Comparison of ENCODE assay signal across 8 cellular contexts in genomic region chr14:50668008-50668851, GRCh38. TPM values are rescaled to one million over a fixed set of nuclear protein-coding genes. Genes with fewer than 3 reads are reported as not detected.
DNase-seq lines count a peak whose midpoint lies in the region; ATAC-seq and TF ChIP-seq lines count a peak whose summit lies in the region.

SAV1 (minus strand) TSS chr14:50668306; CDS start chr14:50667967, 339 bp downstream.

- TF ChIP-seq CTCF in endothelial cell (IDR thresholded peaks at IDR 0.05; ENCODE audit: unreplicated experiment): no peak

- DNase-seq in CD1c-positive myeloid dendritic cell (ENCODE audit: extremely low spot score): peak; percentile 77
- DNase-seq in NCI-H82 treated with DMSO at 0.1 percent for 48 hours (lab: John Stamatoyannopoulos, UW; ENCODE audit: unreplicated experiment): peak; percentile 52
- DNase-seq in activated CD8-positive, alpha-beta memory T cell treated with anti-CD3 and anti-CD28 coated beads, Interleukin-2, amount 50 U/mL, for 4 hours: peak; percentile 49
- peak; percentile 79 for DNase-seq in endothelial cell (ENCODE audit: low spot score)
- DNase-seq in midbrain (lab: John Stamatoyannopoulos, UW): peak; percentile 93
- DNase-seq in stimulated activated CD8-positive, alpha-beta memory T cell treated with anti-CD3 and anti-CD28 coated beads, Interleukin-4, amount 100 ng/mL, for 24 hours (ENCODE audit: low read depth): peak; percentile 38

- H3K27ac Mint-ChIP-seq in endothelial cell (ENCODE audit: unreplicated experiment): peak within 1 kb of the TSS; percentile 98

- H3K9me3 Mint-ChIP-seq in endothelial cell (ENCODE audit: unreplicated experiment): no peaks in the 10 kb centered on the region

- H3K27me3 Mint-ChIP-seq in endothelial cell (ENCODE audit: unreplicated experiment): peaks cover 1% of the 10 kb centered on the region

- H3K4me3 Mint-ChIP-seq in endothelial cell (ENCODE audit: unreplicated experiment): peak within 1 kb of the TSS; percentile 98

- peaks cover 9% of the 10 kb centered on the region for H3K4me1 Mint-ChIP-seq in endothelial cell (ENCODE audit: unreplicated experiment)

- ATAC-seq in GM19351 (IDR thresholded peaks at IDR 0.05; ENCODE audit: unreplicated experiment) (peak; percentile 65), HG03521 (IDR thresholded peaks at IDR 0.05; ENCODE audit: unreplicated experiment) (peak; percentile 65)

- no peaks in the 10 kb centered on the region for H3K36me3 Mint-ChIP-seq in endothelial cell (ENCODE audit: low read depth, unreplicated experiment)

RNA-seq across cellular contexts. Expression of gene SAV1, which starts in this region (rescaled TPM):
- total RNA-seq in endothelial cell (ENCODE audit: unreplicated experiment): 24.0 TPM

Comparison
In these comparisons a context has a peak if more than half of its experiments do, and no peak if none do; other contexts are left out.
1. Peak in every context shown above with its lines: DNase-seq and ATAC-seq.
2. DNase-seq: peak in every context shown above with its lines; median percentile 93 in midbrain; 79 in endothelial cell; 77 in CD1c-positive myeloid dendritic cell; 52 in NCI-H82 treated with DMSO at 0.1 percent for 48 hours; 49 in activated CD8-positive, alpha-beta memory T cell treated with anti-CD3 and anti-CD28 coated beads, Interleukin-2, amount 50 U/mL, for 4 hours; 38 in stimulated activated CD8-positive, alpha-beta memory T cell treated with anti-CD3 and anti-CD28 coated beads, Interleukin-4, amount 100 ng/mL, for 24 hours.